ENCODE assay signal across 9 cellular contexts in genomic region chr12:31369712-31370521, GRCh38. TPM values are rescaled to one million over a fixed set of nuclear protein-coding genes. Genes with fewer than 3 reads are reported as not detected.
DNase-seq lines count a peak whose midpoint lies in the region; ATAC-seq, FAIRE-seq and TF ChIP-seq lines count a peak whose summit lies in the region.
"Had no signal": no experiment of that assay in that cellular context is flagged by ENCODE, and none has a peak within 500 bp of the region (broad histone marks: within the 10 kb centered on the region; RNA-seq: fewer than 3 reads in every experiment).

No MANE protein-coding gene starts in this region.

- TF ChIP-seq CTCF in mesothelial cell of epicardium (IDR thresholded peaks at IDR 0.05; ENCODE audit: unreplicated experiment): no peak
- TF ChIP-seq CTCF in uterus (IDR thresholded peaks at IDR 0.05): no peak

- H3K9me3 ChIP-seq in uterus: no peaks in the 10 kb centered on the region
- H3K9me3 ChIP-seq: A549 had no signal

- ATAC-seq in HG03139 (IDR thresholded peaks at IDR 0.05; ENCODE audit: unreplicated experiment): no peak

- no peaks in the 10 kb centered on the region for H3K9me3 Mint-ChIP-seq in mesothelial cell of epicardium
- H3K9me3 Mint-ChIP-seq in activated naive CD4-positive, alpha-beta T cell treated with anti-CD3 and anti-CD28 coated beads for 36 hours: no peaks in the 10 kb centered on the region

- H3K36me3 Mint-ChIP-seq in mesothelial cell of epicardium: no peaks in the 10 kb centered on the region
- no peaks in the 10 kb centered on the region for H3K36me3 Mint-ChIP-seq in activated naive CD4-positive, alpha-beta T cell treated with anti-CD3 and anti-CD28 coated beads for 36 hours (ENCODE audit: low read depth)

- FAIRE-seq in endometrium (lab: Jason Lieb, UNC): peak; percentile 21
- FAIRE-seq: A549 had no signal

- no peaks in the 10 kb centered on the region for H3K36me3 ChIP-seq in uterus

- no peaks in the 10 kb centered on the region for H3K27me3 Mint-ChIP-seq in mesothelial cell of epicardium (ENCODE audit: low read depth)
- H3K27me3 Mint-ChIP-seq in activated naive CD4-positive, alpha-beta T cell treated with anti-CD3 and anti-CD28 coated beads for 36 hours (ENCODE audit: low read depth): no peaks in the 10 kb centered on the region

- CTCF ChIA-PET in activated naive CD4-positive, alpha-beta T cell treated with anti-CD3 and anti-CD28 coated beads for 36 hours (lab: Charles Lee): no interaction called here

- intact Hi-C loops in uterus (cut with DNase I; ENCODE audit: low total_unique reads): no loop called here
- intact Hi-C loops in activated naive CD4-positive, alpha-beta T cell treated with anti-CD3 and anti-CD28 coated beads for 36 hours (cut with micrococcal nuclease): no loop called here

- peak overlapping the region; percentile 9 to 21 for H3K4me3 ChIP-seq in uterus
- H3K4me3 ChIP-seq: A549 had no signal

- TF ChIP-seq POLR2A in uterus (IDR thresholded peaks at IDR 0.05): no peak

- peak overlapping the region; percentile 96 for H3K27ac Mint-ChIP-seq in mesothelial cell of epicardium
- H3K27ac Mint-ChIP-seq in activated naive CD4-positive, alpha-beta T cell treated with anti-CD3 and anti-CD28 coated beads for 36 hours: no peak overlapping the region

- peak overlapping the region; percentile 42 to 67 for H3K27ac ChIP-seq in uterus
- H3K27ac ChIP-seq: A549 had no signal

- peak overlapping the region; percentile 65 for H3K4me3 Mint-ChIP-seq in mesothelial cell of epicardium
- no peak overlapping the region for H3K4me3 Mint-ChIP-seq in activated naive CD4-positive, alpha-beta T cell treated with anti-CD3 and anti-CD28 coated beads for 36 hours

- H3K27me3 ChIP-seq in uterus: no peaks in the 10 kb centered on the region

- no peaks in the 10 kb centered on the region for H3K4me1 ChIP-seq in uterus

- peaks cover 31% of the 10 kb centered on the region for H3K4me1 Mint-ChIP-seq in mesothelial cell of epicardium
- H3K4me1 Mint-ChIP-seq in activated naive CD4-positive, alpha-beta T cell treated with anti-CD3 and anti-CD28 coated beads for 36 hours (ENCODE audit: low read depth): no peaks in the 10 kb centered on the region

- DNase-seq in NCI-H510A treated with DMSO at 0.1 percent for 48 hours (lab: John Stamatoyannopoulos, UW) (peak; percentile 50), NCI-H510A (lab: John Stamatoyannopoulos, UW) (no peak), mesothelial cell of epicardium (ENCODE audit: low spot score in 2 of 2, unreplicated experiment in 2 of 2) (no peak), uterus (peak; percentile 43 to 57)
- DNase-seq in activated naive CD4-positive, alpha-beta T cell treated with anti-CD3 and anti-CD28 coated beads for 36 hours: no peak
- DNase-seq in activated CD4-positive, alpha-beta T cell treated with anti-CD3 and anti-CD28 coated beads for 4 hours: no peak

RNA-seq across cellular contexts. Expression of gene SINHCAF, which starts 44.0 kb away (rescaled TPM):
- total RNA-seq in mesothelial cell of epicardium (241 to 262 TPM (median 246 TPM) in 3 replicates), uterus (100 to 1,000 TPM in 2 of 4 donors, 10 to 100 TPM in 2; 26.1 to 237 (median 109) TPM)
- 100 to 1,000 TPM; 158 to 169 TPM for total RNA-seq in activated naive CD4-positive, alpha-beta T cell treated with anti-CD3 and anti-CD28 coated beads for 36 hours

Comparison
In these comparisons a context has a peak if more than half of its experiments do, and no peak if none do; other contexts are left out.
1. DNase-seq: peak in NCI-H510A treated with DMSO at 0.1 percent for 48 hours (single experiment) and uterus (2 of 2); none in NCI-H510A (single experiment), mesothelial cell of epicardium (0 of 2), activated naive CD4-positive, alpha-beta T cell treated with anti-CD3 and anti-CD28 coated beads for 36 hours (single experiment) and activated CD4-positive, alpha-beta T cell treated with anti-CD3 and anti-CD28 coated beads for 4 hours (0 of 2).